Comparison of ENCODE assay signal across 11 cellular contexts in genomic region chr22:42991010-42991651, GRCh38. TPM values are rescaled to one million over a fixed set of nuclear protein-coding genes. Genes with fewer than 3 reads are reported as not detected.
DNase-seq lines count a peak whose midpoint lies in the region; ATAC-seq, FAIRE-seq and TF ChIP-seq lines count a peak whose summit lies in the region.
"Had no signal": no experiment of that assay in that cellular context is flagged by ENCODE, and none has a peak within 500 bp of the region (broad histone marks: within the 10 kb centered on the region; RNA-seq: fewer than 3 reads in every experiment).

No MANE protein-coding gene starts in this region.

- SMC1A ChIA-PET in GM12878 (lab: Charles Lee; ENCODE audit: uncharacterized antibody, unreplicated experiment) = interaction anchor here (1.3 to 2.3 kb wide), 5 partner anchors 9 to 57 kb away, joined by 3 to 8 read pairs (median 6); no protein-coding TSS in a partner anchor

- H3K27ac ChIP-seq in A549 = peak overlapping the region; percentile 95 to 99
- no peak overlapping the region for H3K27ac ChIP-seq in HCT116 (ENCODE audit: low read depth, low read length)
- peak overlapping the region; percentile 30; the same call in 1 of the 2 replicates for H3K27ac ChIP-seq in GM12878 (ENCODE audit: control insufficient read depth, insufficient read depth)
- H3K27ac ChIP-seq in mesodermal cell (ENCODE audit: low read depth, low read length, severe bottlenecking) = peak overlapping the region; percentile 52

- FAIRE-seq in A549 (lab: Jason Lieb, UNC) (no peak), GM12878 (lab: Jason Lieb, UNC) (no peak)

- no peaks in the 10 kb centered on the region for H3K9me2 ChIP-seq in HCT116 (ENCODE audit: insufficient read depth)

- TF ChIP-seq POLR2A in A549 (IDR thresholded peaks at IDR 0.05; ENCODE audit: low read length) (no peak), HCT116 (IDR thresholded peaks at IDR 0.05; ENCODE audit: borderline replicate concordance, extremely low read depth, insufficient read depth, insufficient read length) (no peak), GM12878 (IDR thresholded peaks at IDR 0.05; ENCODE audit: low read depth, low read length) (no peak)

- TF ChIP-seq CTCF in A549 (IDR thresholded peaks at IDR 0.05) (no peak), HCT116 (IDR thresholded peaks at IDR 0.05 in 2 of 3, conservative IDR thresholded peaks at IDR 0.05 in 1 of 3; ENCODE audit: borderline replicate concordance in 1 of 3, insufficient read depth in 1 of 3, low read depth in 2 of 3, low read length in 2 of 3) (no peak), GM12878 (IDR thresholded peaks at IDR 0.05 in 2 of 3, conservative IDR thresholded peaks at IDR 0.05 in 1 of 3; ENCODE audit: control insufficient read depth in 2 of 3, extremely low read depth in 1 of 3, insufficient read depth in 1 of 3, low read depth in 3 of 3, low read length in 3 of 3) (no peak)

- peak; percentile 7 to 10; a peak in 3 of 6 replicates for ATAC-seq in A549
- ATAC-seq in HCT116 = peak; percentile 72
- peak; percentile 47 for ATAC-seq in GM12878
- ATAC-seq in HG03108 (IDR thresholded peaks at IDR 0.05; ENCODE audit: unreplicated experiment) = no peak

- H3K9me3 ChIP-seq in A549 (no peaks in the 10 kb centered on the region), HCT116 (ENCODE audit: control insufficient read depth in 1 of 2, insufficient read depth in 1 of 2, low read depth in 1 of 2, low read length in 2 of 2) (no peaks in the 10 kb centered on the region), GM12878 (replicated peaks; ENCODE audit: control insufficient read depth, insufficient read depth, low read length) (peaks cover 5% of the 10 kb centered on the region), mesodermal cell (ENCODE audit: control insufficient read depth, low read length) (no peaks in the 10 kb centered on the region)

- 35% methylated on average over 4 of the region's 5 CpGs for WGBS in A549 (ENCODE audit: missing lambda C conversion rate)
- WGBS in GM12878 (ENCODE audit: insufficient coverage, insufficient replicate concordance, low lambda C conversion rate, missing lambda C conversion rate) = 88% methylated on average over 5 of the region's 5 CpGs
- WGBS in mesodermal cell (ENCODE audit: insufficient coverage in 2 of 2), 2 experiments = 70% methylated on average over 4 of the region's 5 CpGs; no CpG with 5 or more reads in 1 of the 2 experiments

- no peak overlapping the region for H2AFZ ChIP-seq in HCT116 (ENCODE audit: low read depth, low read length, poor library complexity, severe bottlenecking)
- H2AFZ ChIP-seq in GM12878 (ENCODE audit: control insufficient read depth, low read depth, low read length) = no peak overlapping the region

- POLR2A ChIA-PET in A549 (lab: Yijun Ruan, JAX) (interaction anchor here (1.0 to 2.5 kb wide), 3 partner anchors 9 to 41 kb away, joined by 3 to 21 read pairs (median 5); partner anchors contain the start of gene PACSIN2), HCT116 (lab: Charles Lee) (interaction anchor here (1.4 to 2.1 kb wide), 2 partner anchors 13 to 24 kb away, joined by 7 read pairs; partner anchors contain the start of gene PACSIN2), GM12878 (lab: Charles Lee) (interaction anchor here (0.7 to 2.3 kb wide), 6 partner anchors 10 to 166 kb away, joined by 3 to 9 read pairs (median 4); partner anchors contain the start of gene PACSIN2)

- BruUV-seq in HCT116 (replicated peaks; lab: Mats Ljungman, UMichigan) (no TSS peak), GM12878 (replicated peaks; lab: Mats Ljungman, UMichigan) (no TSS peak)

- no peaks in the 10 kb centered on the region for H3K27me3 ChIP-seq in HCT116 (ENCODE audit: insufficient read depth, low read length)
- no peaks in the 10 kb centered on the region for H3K27me3 ChIP-seq in GM12878 (replicated peaks in 1 of 2; ENCODE audit: control insufficient read depth in 2 of 2, insufficient read depth in 2 of 2, low read length in 1 of 2)

- RAD21 ChIA-PET in HCT116 (lab: Charles Lee; ENCODE audit: low non-redundant PET in 1 of 2, low total read pairs in 2 of 2, uncharacterized antibody in 2 of 2, unreplicated experiment in 2 of 2) = interaction anchor here (0.7 to 0.8 kb wide), 2 partner anchors 23 to 43 kb away, joined by 3 read pairs; no protein-coding TSS in a partner anchor
- RAD21 ChIA-PET in GM12878 (lab: Charles Lee; ENCODE audit: unreplicated experiment) = interaction anchor here (0.7 to 2.6 kb wide), 4 partner anchors 10 to 23 kb away, joined by 3 to 17 read pairs (median 6); no protein-coding TSS in a partner anchor

- intact Hi-C loops in HCT116 (cut with micrococcal nuclease) = no loop called here
- intact Hi-C loops in GM12878 (cut with micrococcal nuclease; ENCODE audit: unreplicated experiment) = no loop called here

- H4K20me1 ChIP-seq in HCT116 (ENCODE audit: insufficient read depth) (no peaks in the 10 kb centered on the region), GM12878 (ENCODE audit: control insufficient read depth, insufficient read depth) (no peaks in the 10 kb centered on the region)

- H3K36me3 ChIP-seq in HCT116 (ENCODE audit: control insufficient read depth in 1 of 2, insufficient read depth in 2 of 2, low read length in 2 of 2) (no peaks in the 10 kb centered on the region), GM12878 (ENCODE audit: control insufficient read depth in 2 of 2, insufficient read depth in 2 of 2, low read length in 1 of 2) (peaks cover 2 to 9% of the 10 kb centered on the region in 2 experiments; a peak in 3 of 4 replicates), mesodermal cell (ENCODE audit: control insufficient read depth, insufficient read depth, low read length) (peaks cover 24% of the 10 kb centered on the region)

- no peak overlapping the region for H3K9ac ChIP-seq in HCT116 (ENCODE audit: low read length)
- no peak overlapping the region for H3K9ac ChIP-seq in GM12878 (ENCODE audit: control insufficient read depth, insufficient read depth, low read length)

- TF ChIP-seq EP300 in A549 (IDR thresholded peaks at IDR 0.05) (no peak), GM12878 (IDR thresholded peaks at IDR 0.05; ENCODE audit: borderline replicate concordance in 1 of 2, control insufficient read depth in 1 of 2, low read depth in 2 of 2, low read length in 2 of 2) (no peak)

- H3K4me1 ChIP-seq in A549 (peaks cover 75% of the 10 kb centered on the region), HCT116 (ENCODE audit: control insufficient read depth in 1 of 2, insufficient read depth in 2 of 2, low read length in 2 of 2) (peaks cover 13 to 29% of the 10 kb centered on the region in 2 experiments), GM12878 (ENCODE audit: control insufficient read depth, insufficient read depth, low read length) (peaks cover 26% of the 10 kb centered on the region), mesodermal cell (ENCODE audit: control insufficient read depth, insufficient read depth, low read length, poor library complexity, severe bottlenecking) (peaks cover 35% of the 10 kb centered on the region)

- no peak for TF ChIP-seq RAD21 in A549 (conservative IDR thresholded peaks at IDR 0.05 in 1 of 2, IDR thresholded peaks at IDR 0.05 in 1 of 2)
- no peak for TF ChIP-seq RAD21 in HCT116 (IDR thresholded peaks at IDR 0.05; ENCODE audit: low read depth)
- no peak for TF ChIP-seq RAD21 in GM12878 (IDR thresholded peaks at IDR 0.05; ENCODE audit: insufficient read depth, low read depth, low read length)

- H3K4me2 ChIP-seq in A549 (peak overlapping the region; percentile 100), HCT116 (ENCODE audit: low read length) (peak overlapping the region; percentile 40), GM12878 (ENCODE audit: control insufficient read depth, insufficient read depth) (no peak overlapping the region)

- H3K4me3 ChIP-seq in A549 = peak overlapping the region; percentile 14; the same call in 1 of the 3 replicates
- no peak overlapping the region for H3K4me3 ChIP-seq in HCT116 (replicated peaks in 1 of 2; ENCODE audit: low read depth in 1 of 2, low read length in 2 of 2)
- H3K4me3 ChIP-seq in GM12878 = no peak overlapping the region
- no peak overlapping the region for H3K4me3 ChIP-seq in mesodermal cell (ENCODE audit: extremely low read depth, insufficient read depth, low read length, poor library complexity, severe bottlenecking)

- in situ Hi-C loops in GM12878 (cut with MboI) = no loop called here

- DNase-seq in A549 (ENCODE audit: low read depth in 1 of 2, low spot score in 1 of 2) (peak in 1 of 2 experiments; percentile 58), HCT116 (ENCODE audit: low read depth, low spot score) (no peak), GM12878 (ENCODE audit: low read depth, low spot score) (no peak), epidermal melanocyte (ENCODE audit: insufficient read length, low spot score) (no peak), NCI-H2171 treated with DMSO at 0.1 percent for 48 hours (lab: John Stamatoyannopoulos, UW) (no peak), DMS153 (lab: John Stamatoyannopoulos, UW) (no peak)
- DNase-seq: activated B cell treated with CpG ODN at 0.5 μM for 24 hours; CD4-positive, CD25-positive, alpha-beta regulatory T cell; right cardiac atrium had no signal

- H3K79me2 ChIP-seq in HCT116 (ENCODE audit: insufficient read depth, low read length) (peaks cover 82% of the 10 kb centered on the region), GM12878 (ENCODE audit: control insufficient read depth, insufficient read depth, low read length) (peaks cover 78% of the 10 kb centered on the region)

- CTCF ChIA-PET in A549 (lab: Yijun Ruan, JAX) (interaction anchor here (0.6 to 4.2 kb wide), 14 partner anchors 10 to 101 kb away, joined by 3 to 31 read pairs (median 7); partner anchors contain the start of gene PACSIN2), HCT116 (lab: Charles Lee) (interaction anchor here (1.1 to 1.2 kb wide), 3 partner anchors 17 to 71 kb away, joined by 3 to 4 read pairs (median 3); no protein-coding TSS in a partner anchor), GM12878 (lab: Yijun Ruan, JAX) (interaction anchor here (0.8 to 2.1 kb wide), 7 partner anchors 10 to 123 kb away, joined by 3 to 9 read pairs (median 4); no protein-coding TSS in a partner anchor)

RNA-seq across cellular contexts. Expression of gene PACSIN2, which starts 23.8 kb away (rescaled TPM):
- polyA plus RNA-seq in A549 (2011; rRNA removed) (76.5 and 94.0 TPM in 2 replicates), A549 (2017; fragmentation: RNase III; extraction: RNeasy Plus Mini Kit Qiagen cat#74134 plus additional on column Dnase treatment) (60.2 to 63.4 TPM (median 60.3 TPM) in 3 replicates), GM12878 (2011; rRNA removed) (57.4 and 67.7 TPM in 2 replicates), GM12878 (2014; fragmentation: Illumina TruSeq; extraction: Trizol) (36.0 and 47.4 TPM in 2 replicates), GM12878 (2014; fragmentation: Nextera tagmentation; extraction: Ambion mirVana) (1 to 10 TPM in 1 of 2 experiments, under 1 TPM in 1; 0.93 to 1.6 TPM), GM12878 (2014; rRNA removed) (53.9 and 60.0 TPM in 2 replicates), GM12878 (2016; fragmentation: Nextera tagmentation; extraction: Ambion mirVana) (10 to 100 TPM; 46.3 to 49.5 TPM)
- 68.9 and 75.1 TPM in 2 replicates for polyA plus RNA-seq in A549 (2012; cell fraction: cytosol; rRNA removed)
- polyA plus RNA-seq in A549 (2012; cell fraction: nucleus; rRNA removed) = 75.5 and 83.5 TPM in 2 replicates
- 36.2 and 36.7 TPM in 2 replicates for polyA minus RNA-seq in A549 (2011; rRNA and poly(A)+ RNA removed)
- total RNA-seq in HCT116 (2021; ENCODE audit: unreplicated experiment) (48.2 TPM), GM12878 (2014; rRNA removed) (26.4 and 27.5 TPM in 2 replicates), GM12878 (2014; rRNA removed; fragmentation: Illumina TruSeq; extraction: Trizol) (42.1 and 45.9 TPM in 2 replicates), GM12878 (2021) (78.7 and 80.6 TPM in 2 replicates)
- polyA plus RNA-seq in HCT116 (2012) = 46.6 and 48.0 TPM in 2 replicates
- 83.4 and 87.9 TPM in 2 replicates for total RNA-seq in GM12878 (2013; cell fraction: nucleolus; rRNA removed)
- 24.4 TPM for polyA plus RNA-seq in GM12878 (2011; ENCODE audit: low read depth)
- polyA plus RNA-seq in GM12878 (2011; cell fraction: cytosol; rRNA removed) = 66.7 and 69.8 TPM in 2 replicates
- polyA plus RNA-seq in GM12878 (2011; cell fraction: nucleus; rRNA removed) = 83.2 and 88.8 TPM in 2 replicates
- polyA plus RNA-seq in GM12878 (2012) = 38.7 and 45.2 TPM in 2 replicates
- polyA minus RNA-seq in GM12878 (2011; rRNA and poly(A)+ RNA removed) = 36.6 and 45.8 TPM in 2 replicates
- 13.4 and 13.5 TPM in 2 replicates for polyA minus RNA-seq in GM12878 (2011; cell fraction: cytosol; rRNA and poly(A)+ RNA removed)
- polyA minus RNA-seq in GM12878 (2011; cell fraction: nucleus; rRNA and poly(A)+ RNA removed) = 12.2 and 18.0 TPM in 2 replicates
- 63.4 TPM for polyA plus RNA-seq in mesodermal cell (2013, experiment 1 of 2)
- 61.9 TPM for polyA plus RNA-seq in mesodermal cell (2013, experiment 2 of 2)
